20 cellular contexts compared by ENCODE assay signal in genomic region chr16:66910175-66910940, GRCh38. TPM values are rescaled to one million over a fixed set of nuclear protein-coding genes. Genes with fewer than 3 reads are reported as not detected.
"Had no signal": no experiment of that assay in that cellular context is flagged by ENCODE, and none has a peak within 500 bp of the region (broad histone marks: within the 10 kb centered on the region; RNA-seq: fewer than 3 reads in every experiment).

No MANE protein-coding gene starts in this region.

- H3K36me3 ChIP-seq: heart left ventricle, neural progenitor cell, pancreas, thyroid gland had no signal

- H3K4me3 ChIP-seq: coronary artery, heart left ventricle, neural progenitor cell, pancreas, thyroid gland had no signal

- FAIRE-seq: pancreas had no signal

- ATAC-seq: heart left ventricle; stimulated activated memory B cell treated with anti-CD40 and anti-IgM and Interleukin-4, amounts not matched to agents 10 μg/mL and 1 μg/mL and 100 μg/mL, for 72 hours had no signal

- H3K9me3 ChIP-seq: heart left ventricle, pancreas, thyroid gland had no signal

- DNase-seq: activated CD4-positive, alpha-beta T cell treated with anti-CD3 and anti-CD28 coated beads, Interleukin-2, amount 10 ng/mL, durations not matched to agents 7 days and 5 days; activated CD8-positive, alpha-beta memory T cell treated with anti-CD3 and anti-CD28 coated beads, Interleukin-2, amount 50 U/mL, for 48 hours; activated gamma-delta T cell; activated T-cell treated with anti-CD3 and anti-CD28 coated beads, Interleukin-2, amount 50 U/mL, for 72 hours; caudate nucleus; effector CD4-positive, alpha-beta T cell; foreskin melanocyte; immature natural killer cell; left colon; naive B cell; stimulated activated CD4-positive, alpha-beta T cell treated with anti-CD3 and anti-CD28 coated beads, Interleukin-2, amount 100 ng/mL, for 48 hours; thyroid gland had no signal

- H3K27ac ChIP-seq: coronary artery, neural progenitor cell, pancreas, thyroid gland had no signal

- H2AFZ ChIP-seq: neural progenitor cell had no signal

- H3K4me2 ChIP-seq: neural progenitor cell had no signal

- H3K4me1 ChIP-seq: neural progenitor cell had no signal

- H3K27me3 ChIP-seq: heart left ventricle, neural progenitor cell, pancreas, thyroid gland had no signal

RNA-seq across cellular contexts. Expression of gene CDH16, which starts 8.3 kb away (rescaled TPM):
- total RNA-seq: activated CD4-positive, alpha-beta T cell treated with anti-CD3 and anti-CD28 coated beads, Interleukin-2, amount 10 ng/mL, durations not matched to agents 7 days and 5 days; activated naive CD4-positive, alpha-beta T cell treated with anti-CD3 and anti-CD28 coated beads, Interleukin-2, amount 50 U/mL, for 72 hours; activated T-cell treated with anti-CD3 and anti-CD28 coated beads, Interleukin-2, amount 50 U/mL, for 72 hours; mononuclear cell; pancreas; urinary bladder had no signal
